In the genomic region with DNA sequence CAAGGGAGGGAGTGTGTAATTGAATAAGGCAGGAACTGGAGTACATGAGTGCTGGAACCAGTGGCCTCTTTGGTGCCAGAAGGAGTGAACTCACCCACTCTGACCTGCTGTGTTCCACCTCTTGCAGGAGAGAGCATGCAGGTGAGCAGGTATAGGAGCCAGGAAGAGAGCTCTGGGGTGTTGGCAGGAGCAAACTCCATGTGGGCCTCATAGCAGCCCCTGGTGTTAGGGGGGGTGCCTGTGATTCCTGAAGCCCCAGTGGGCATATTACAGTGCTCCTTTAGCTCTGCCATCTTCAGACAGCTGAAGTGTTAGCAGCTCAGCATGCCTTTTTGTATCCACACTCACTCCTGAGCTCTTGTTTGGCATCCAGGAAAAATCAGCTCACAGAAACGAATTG, we compare ENCODE assay signal across 4 cellular contexts.
DNase-seq lines count a peak whose midpoint lies in the region; ATAC-seq and TF ChIP-seq lines count a peak whose summit lies in the region.
"Not testable (repeated sequence)": the region's sequence is repeated elsewhere in the genome, so short reads cannot be mapped to it uniquely, and the experiment has no call there.

No MANE protein-coding gene starts in this region.

- intact Hi-C loops in spleen (cut with DNase I; ENCODE audit: low total_unique reads); upper lobe of right lung (cut with DNase I): not testable (repeated sequence)

- not testable (repeated sequence) for H3K27ac ChIP-seq in coronary artery; endodermal cell (ENCODE audit: low read depth, low read length); spleen; upper lobe of right lung

- H3K4me1 ChIP-seq in endodermal cell (ENCODE audit: control insufficient read depth, insufficient read depth, low read length); spleen; upper lobe of right lung: not testable (repeated sequence)

- H3K27me3 Mint-ChIP-seq in endodermal cell (ENCODE audit: insufficient read depth): not testable (repeated sequence)

- TF ChIP-seq CTCF in coronary artery (IDR thresholded peaks at IDR 0.05); endodermal cell (conservative IDR thresholded peaks at IDR 0.05); spleen (IDR thresholded peaks at IDR 0.05 in 8 of 11, conservative IDR thresholded peaks at IDR 0.05 in 3 of 11); upper lobe of right lung (IDR thresholded peaks at IDR 0.05): not testable (repeated sequence)

- TF ChIP-seq POLR2A in spleen (IDR thresholded peaks at IDR 0.05): not testable (repeated sequence)

- DNase-seq in coronary artery (ENCODE audit: low spot score) (peak; percentile 52), spleen (peak; percentile 35), upper lobe of right lung (peak; percentile 33)
- not testable (repeated sequence) for DNase-seq in endodermal cell

- H3K4me1 Mint-ChIP-seq in endodermal cell: not testable (repeated sequence)

- H3K9ac ChIP-seq in endodermal cell (ENCODE audit: extremely low read depth, low read length, poor library complexity, severe bottlenecking): not testable (repeated sequence)

- peaks cover 53% of the 10 kb centered on the region for H3K9me3 Mint-ChIP-seq in endodermal cell

- H3K36me3 Mint-ChIP-seq in endodermal cell (ENCODE audit: low read depth): not testable (repeated sequence)

- not testable (repeated sequence) for H3K27ac Mint-ChIP-seq in endodermal cell

- not testable (repeated sequence) for H3K36me3 ChIP-seq in endodermal cell (ENCODE audit: control insufficient read depth, insufficient read depth, low read length); spleen; upper lobe of right lung

- not testable (repeated sequence) for H3K27me3 ChIP-seq in endodermal cell (ENCODE audit: control insufficient read depth, insufficient read depth, low read length, poor library complexity, severe bottlenecking); spleen (replicated peaks in 1 of 7); upper lobe of right lung

- 38% methylated on average over 1 of the region's 1 CpG; no CpG with 5 or more reads in 1 of the 2 experiments for WGBS in endodermal cell (ENCODE audit: insufficient coverage in 1 of 2, insufficient read length in 1 of 2), 2 experiments
- WGBS in spleen, 5 donors: 15 to 55% (median 19%) methylated on average over 1 of the region's 1 CpG

- H3K4me3 Mint-ChIP-seq in endodermal cell: not testable (repeated sequence)

- not testable (repeated sequence) for ATAC-seq in upper lobe of right lung

- H3K4me3 ChIP-seq in coronary artery, spleen, upper lobe of right lung: not testable (repeated sequence)
- H3K4me3 ChIP-seq in endodermal cell (ENCODE audit: low read length): peak overlapping the region; percentile 10

- H3K9me3 ChIP-seq in endodermal cell (ENCODE audit: control insufficient read depth, low read length) (peaks cover 41% of the 10 kb centered on the region), spleen (peaks cover 5 to 61% (median 33%) of the 10 kb centered on the region in 8 donors)
- not testable (repeated sequence) for H3K9me3 ChIP-seq in upper lobe of right lung
